ENCODE assay signal across 16 cellular contexts in genomic region chr7:137462847-137463246, GRCh38.
"Had no signal": no experiment of that assay in that cellular context is flagged by ENCODE, and none has a peak within 500 bp of the region (broad histone marks: within the 10 kb centered on the region; RNA-seq: fewer than 3 reads in every experiment).

No MANE protein-coding gene starts in this region.

- ATAC-seq: lower lobe of right lung; naive thymus-derived CD4-positive, alpha-beta T cell; upper lobe of right lung had no signal

- DNase-seq: activated CD4-positive, alpha-beta memory T cell treated with anti-CD3 and anti-CD28 coated beads, Interleukin-2, amount 10 ng/mL, durations not matched to agents 7 days and 5 days; activated CD4-positive, alpha-beta T cell treated with anti-CD3 and anti-CD28 coated beads for 1 hour; activated gamma-delta T cell treated with Interleukin-2 at 50 U/mL for 16 hours; activated naive CD8-positive, alpha-beta T cell treated with anti-CD3 and anti-CD28 coated beads for 36 hours; activated T-cell treated with anti-CD3 and anti-CD28 coated beads, Interleukin-2, amount 50 U/mL, for 48 hours; dorsolateral prefrontal cortex; immature natural killer cell; lower lobe of right lung; naive thymus-derived CD4-positive, alpha-beta T cell; right cardiac atrium; stimulated activated CD4-positive, alpha-beta T cell treated with anti-CD3 and anti-CD28 coated beads, Interleukin-2, amount 100 ng/mL, for 48 hours; stimulated activated naive CD4-positive, alpha-beta T cell treated with Interleukin-2 at 50 U/mL for 16 hours; T1000; testis; upper lobe of right lung had no signal

- H3K27ac ChIP-seq: dorsolateral prefrontal cortex, esophagus muscularis mucosa, lower lobe of right lung, testis, upper lobe of right lung had no signal

- H3K4me3 ChIP-seq: dorsolateral prefrontal cortex, esophagus muscularis mucosa, lower lobe of right lung, testis, upper lobe of right lung had no signal

- H3K36me3 ChIP-seq: esophagus muscularis mucosa, lower lobe of right lung, upper lobe of right lung had no signal

- H3K27me3 ChIP-seq: dorsolateral prefrontal cortex, esophagus muscularis mucosa, testis, upper lobe of right lung had no signal

- H3K4me1 ChIP-seq: esophagus muscularis mucosa, lower lobe of right lung, testis, upper lobe of right lung had no signal

- H3K9me3 ChIP-seq: esophagus muscularis mucosa, lower lobe of right lung, testis, upper lobe of right lung had no signal
